Comparison of ENCODE assay signal across 15 cellular contexts in the genomic region with DNA sequence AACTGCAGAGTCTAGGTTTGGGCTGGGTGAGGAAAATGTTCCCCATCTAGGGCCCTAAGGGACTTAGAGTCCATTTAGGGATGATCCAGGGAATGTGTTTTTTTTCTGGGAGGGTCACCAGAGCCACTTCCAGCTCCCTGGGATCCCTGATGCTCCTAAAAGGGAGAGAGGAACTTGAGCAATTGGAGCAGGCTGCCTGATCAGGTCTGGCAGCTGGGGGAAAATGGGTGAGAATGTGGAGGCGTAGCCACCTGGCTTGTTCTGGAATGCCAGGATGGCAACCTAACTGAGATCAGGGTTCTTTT. TPM values are rescaled to one million over a fixed set of nuclear protein-coding genes. Genes with fewer than 3 reads are reported as not detected.
DNase-seq lines count a peak whose midpoint lies in the region; ATAC-seq, FAIRE-seq and TF ChIP-seq lines count a peak whose summit lies in the region.
"Had no signal": no experiment of that assay in that cellular context is flagged by ENCODE, and none has a peak within 500 bp of the region (broad histone marks: within the 10 kb centered on the region; RNA-seq: fewer than 3 reads in every experiment).

No MANE protein-coding gene starts in this region.

- H3K4me3 ChIP-seq in keratinocyte (ENCODE audit: control insufficient read depth in 2 of 3, extremely low read depth in 1 of 3, insufficient read depth in 2 of 3, low read depth in 1 of 3, low read length in 3 of 3) (no peak overlapping the region), gastrocnemius medialis (no peak overlapping the region)

- peaks cover 15% of the 10 kb centered on the region in 2 donors for H3K4me1 Mint-ChIP-seq in natural killer cell treated with Interleukin-12 subunit alpha and Interleukin-12 subunit beta and Interleukin-15 and Interleukin-18, amount 100 ng/mL, for 72 hours (ENCODE audit: low read depth in 2 of 2)
- H3K4me1 Mint-ChIP-seq in natural killer cell: peaks cover 6 to 16% of the 10 kb centered on the region in 2 donors
- peaks cover 19% of the 10 kb centered on the region for H3K4me1 Mint-ChIP-seq in T-helper 17 cell
- peaks cover 25% of the 10 kb centered on the region for H3K4me1 Mint-ChIP-seq in activated CD4-positive, alpha-beta T cell treated with anti-CD3 and anti-CD28 coated beads, Interleukin-2, amount 10 ng/mL, durations not matched to agents 7 days and 5 days

- H3K9me3 ChIP-seq in T-helper 17 cell (ENCODE audit: control insufficient read depth, low read length, poor library complexity, severe bottlenecking): no peaks in the 10 kb centered on the region
- no peaks in the 10 kb centered on the region for H3K9me3 ChIP-seq in keratinocyte (ENCODE audit: control insufficient read depth, low read depth, low read length)
- no peaks in the 10 kb centered on the region for H3K9me3 ChIP-seq in gastrocnemius medialis
- H3K9me3 ChIP-seq: right lobe of liver had no signal

- ATAC-seq in natural killer cell treated with Interleukin-12 subunit alpha and Interleukin-12 subunit beta and Interleukin-15 and Interleukin-18, amount 100 ng/mL, for 72 hours: no peak
- ATAC-seq in natural killer cell: no peak
- no peak for ATAC-seq in T-helper 17 cell
- ATAC-seq in foreskin keratinocyte: no peak
- ATAC-seq in gastrocnemius medialis: no peak

- DNase-seq in natural killer cell treated with Interleukin-12 subunit alpha and Interleukin-12 subunit beta and Interleukin-15 and Interleukin-18, amount 100 ng/mL, for 72 hours (ENCODE audit: low spot score): no peak
- DNase-seq in natural killer cell: no peak
- DNase-seq in T-helper 17 cell: no peak
- DNase-seq in keratinocyte (ENCODE audit: low read depth, low spot score): no peak
- DNase-seq in foreskin keratinocyte: no peak
- DNase-seq in gastrocnemius medialis: no peak
- DNase-seq in H54 (ENCODE audit: insufficient read length, low spot score): no peak
- no peak for DNase-seq in activated CD4-positive, alpha-beta T cell treated with anti-CD3 and anti-CD28 coated beads, Interleukin-2, amount 10 ng/mL, durations not matched to agents 7 days and 5 days
- DNase-seq: activated T-cell treated with anti-CD3 and anti-CD28 coated beads, Interleukin-2, amount 50 U/mL, for 4 hours; cortex of kidney had no signal

- TF ChIP-seq POLR2A in gastrocnemius medialis (IDR thresholded peaks at IDR 0.05): no peak
- TF ChIP-seq POLR2A in H54 (IDR thresholded peaks at IDR 0.05; ENCODE audit: low read depth, low read length): no peak

- H3K36me3 ChIP-seq in keratinocyte (ENCODE audit: control insufficient read depth in 2 of 2, extremely low read depth in 1 of 2, insufficient read depth in 2 of 2, low read length in 2 of 2) (peaks cover 0 to 13% of the 10 kb centered on the region in 2 experiments), gastrocnemius medialis (no peaks in the 10 kb centered on the region)
- H3K36me3 ChIP-seq: cardiac muscle cell, right lobe of liver had no signal

- TF ChIP-seq CTCF in natural killer cell (IDR thresholded peaks at IDR 0.05): no peak
- no peak for TF ChIP-seq CTCF in keratinocyte (optimal IDR thresholded peaks at IDR 0.05 in 1 of 3, IDR thresholded peaks at IDR 0.05 in 1 of 3, conservative IDR thresholded peaks at IDR 0.05 in 1 of 3; ENCODE audit: extremely low read depth in 1 of 3, insufficient read depth in 2 of 3, low read length in 3 of 3)
- TF ChIP-seq CTCF in foreskin keratinocyte (conservative IDR thresholded peaks at IDR 0.05): no peak
- TF ChIP-seq CTCF in gastrocnemius medialis (IDR thresholded peaks at IDR 0.05 in 4 of 5, conservative IDR thresholded peaks at IDR 0.05 in 1 of 5): no peak

- H3K4me3 Mint-ChIP-seq in natural killer cell treated with Interleukin-12 subunit alpha and Interleukin-12 subunit beta and Interleukin-15 and Interleukin-18, amount 100 ng/mL, for 72 hours: peak overlapping the region; percentile 4
- H3K4me3 Mint-ChIP-seq in natural killer cell: no peak overlapping the region
- no peak overlapping the region for H3K4me3 Mint-ChIP-seq in T-helper 17 cell
- no peak overlapping the region for H3K4me3 Mint-ChIP-seq in activated CD4-positive, alpha-beta T cell treated with anti-CD3 and anti-CD28 coated beads, Interleukin-2, amount 10 ng/mL, durations not matched to agents 7 days and 5 days

- peaks cover 2% of the 10 kb centered on the region for H3K9me1 ChIP-seq in keratinocyte (ENCODE audit: control insufficient read depth, extremely low read depth, insufficient read depth, low read length)

- POLR2A ChIA-PET in activated CD4-positive, alpha-beta T cell treated with anti-CD3 and anti-CD28 coated beads, Interleukin-2, amount 10 ng/mL, durations not matched to agents 7 days and 5 days (lab: Charles Lee): interaction anchor here (0.7 kb wide), 1 partner anchor 40 kb away, joined by 3 read pairs; no protein-coding TSS in a partner anchor

- no peaks in the 10 kb centered on the region for H3K9me3 Mint-ChIP-seq in natural killer cell treated with Interleukin-12 subunit alpha and Interleukin-12 subunit beta and Interleukin-15 and Interleukin-18, amount 100 ng/mL, for 72 hours
- H3K9me3 Mint-ChIP-seq in natural killer cell: no peaks in the 10 kb centered on the region
- no peaks in the 10 kb centered on the region for H3K9me3 Mint-ChIP-seq in activated CD4-positive, alpha-beta T cell treated with anti-CD3 and anti-CD28 coated beads, Interleukin-2, amount 10 ng/mL, durations not matched to agents 7 days and 5 days
- H3K9me3 Mint-ChIP-seq: activated T-cell treated with anti-CD3 and anti-CD28 coated beads, Interleukin-2, amount 50 U/mL, for 4 hours had no signal

- intact Hi-C loops in natural killer cell (cut with micrococcal nuclease): loop anchor here (5.0 to 10.0 kb wide), 2 partner anchors 37 to 55 kb away; no protein-coding TSS in a partner anchor
- intact Hi-C loops in gastrocnemius medialis (cut with DNase I; ENCODE audit: low total_unique reads): no loop called here

- no peaks in the 10 kb centered on the region for H3K79me2 ChIP-seq in keratinocyte (ENCODE audit: control insufficient read depth, insufficient read depth, low read length)
- H3K79me2 ChIP-seq: parathyroid adenoma had no signal

- H3K27me3 ChIP-seq in keratinocyte (ENCODE audit: control insufficient read depth, extremely low read depth, insufficient read depth, low read length) (no peaks in the 10 kb centered on the region), foreskin keratinocyte (no peaks in the 10 kb centered on the region), gastrocnemius medialis (no peaks in the 10 kb centered on the region)
- H3K27me3 ChIP-seq: cardiac muscle cell, right lobe of liver had no signal

- H3K27me3 Mint-ChIP-seq in natural killer cell treated with Interleukin-12 subunit alpha and Interleukin-12 subunit beta and Interleukin-15 and Interleukin-18, amount 100 ng/mL, for 72 hours: no peaks in the 10 kb centered on the region
- H3K27me3 Mint-ChIP-seq in natural killer cell (ENCODE audit: low read depth in 2 of 2) (no peaks in the 10 kb centered on the region), T-helper 17 cell (no peaks in the 10 kb centered on the region)
- no peaks in the 10 kb centered on the region for H3K27me3 Mint-ChIP-seq in activated CD4-positive, alpha-beta T cell treated with anti-CD3 and anti-CD28 coated beads, Interleukin-2, amount 10 ng/mL, durations not matched to agents 7 days and 5 days
- H3K27me3 Mint-ChIP-seq: activated CD4-positive, alpha-beta T cell treated with anti-CD3 and anti-CD28 coated beads for 36 hours had no signal

- H3K27ac ChIP-seq in keratinocyte (ENCODE audit: control insufficient read depth, insufficient read depth, low read length): no peak overlapping the region
- H3K27ac ChIP-seq in foreskin keratinocyte: no peak overlapping the region
- H3K27ac ChIP-seq in gastrocnemius medialis: peak overlapping the region in 2 of 4 donors; percentile 18 to 74
- H3K27ac ChIP-seq: cardiac muscle cell, parathyroid adenoma, right lobe of liver had no signal

- H3K4me1 ChIP-seq in keratinocyte (ENCODE audit: control insufficient read depth, extremely low read depth, insufficient read depth, low read length) (peaks cover 22% of the 10 kb centered on the region), foreskin keratinocyte (peaks cover 1% of the 10 kb centered on the region), gastrocnemius medialis (peaks cover 4 to 16% of the 10 kb centered on the region in 2 donors)
- H3K4me1 ChIP-seq: parathyroid adenoma had no signal

- no peaks in the 10 kb centered on the region for H4K20me1 ChIP-seq in keratinocyte (ENCODE audit: control insufficient read depth, extremely low read depth, insufficient read depth, low read length)

- FAIRE-seq in keratinocyte (lab: Jason Lieb, UNC) (no peak), H54 (lab: Jason Lieb, UNC) (no peak)
- FAIRE-seq: TTC549 had no signal

- CTCF ChIA-PET in activated CD4-positive, alpha-beta T cell treated with anti-CD3 and anti-CD28 coated beads, Interleukin-2, amount 10 ng/mL, durations not matched to agents 7 days and 5 days (lab: Charles Lee): interaction anchor here (0.5 to 5.3 kb wide), 13 partner anchors 9 to 272 kb away, joined by 3 to 38 read pairs (median 7); a partner anchor contains a TSS

- H3K4me2 ChIP-seq in keratinocyte (ENCODE audit: control insufficient read depth, extremely low read depth, insufficient read depth, low read depth, low read length): peak overlapping the region; percentile 29

- H3K36me3 Mint-ChIP-seq in natural killer cell treated with Interleukin-12 subunit alpha and Interleukin-12 subunit beta and Interleukin-15 and Interleukin-18, amount 100 ng/mL, for 72 hours: no peaks in the 10 kb centered on the region
- H3K36me3 Mint-ChIP-seq in natural killer cell: no peaks in the 10 kb centered on the region
- peaks cover 3% of the 10 kb centered on the region for H3K36me3 Mint-ChIP-seq in T-helper 17 cell (ENCODE audit: low read depth)
- no peaks in the 10 kb centered on the region for H3K36me3 Mint-ChIP-seq in activated CD4-positive, alpha-beta T cell treated with anti-CD3 and anti-CD28 coated beads, Interleukin-2, amount 10 ng/mL, durations not matched to agents 7 days and 5 days (ENCODE audit: low read depth)

- in situ Hi-C loops in gastrocnemius medialis (cut with MboI; ENCODE audit: low sequenced_read_pairs in 4 of 4): no loop called here

- dilution Hi-C loops in keratinocyte (cut with MboI; ENCODE audit: extremely low pct_ligation_motif_present, low sequenced_read_pairs): no loop called here

- H2AFZ ChIP-seq in keratinocyte (ENCODE audit: control insufficient read depth, low read length): no peak overlapping the region

- H3K9ac ChIP-seq in keratinocyte (ENCODE audit: control insufficient read depth, extremely low read depth, insufficient read depth, low read length): no peak overlapping the region
- H3K9ac ChIP-seq: parathyroid adenoma had no signal

- H3K27ac Mint-ChIP-seq in natural killer cell treated with Interleukin-12 subunit alpha and Interleukin-12 subunit beta and Interleukin-15 and Interleukin-18, amount 100 ng/mL, for 72 hours: no peak overlapping the region
- H3K27ac Mint-ChIP-seq in natural killer cell: no peak overlapping the region
- peak overlapping the region; percentile 51 for H3K27ac Mint-ChIP-seq in T-helper 17 cell
- no peak overlapping the region for H3K27ac Mint-ChIP-seq in activated CD4-positive, alpha-beta T cell treated with anti-CD3 and anti-CD28 coated beads, Interleukin-2, amount 10 ng/mL, durations not matched to agents 7 days and 5 days

RNA-seq across cellular contexts. Expression of a gene that starts 1.2 kb away (rescaled TPM):
- 10 to 100 TPM; 15.5 to 30.0 TPM for total RNA-seq in natural killer cell treated with Interleukin-12 subunit alpha and Interleukin-12 subunit beta and Interleukin-15 and Interleukin-18, amount 100 ng/mL, for 72 hours
- total RNA-seq in natural killer cell: 10 to 100 TPM in 1 of 3 donors, 1 to 10 TPM in 2; 9.5 to 17.5 (median 9.8) TPM
- total RNA-seq in T-helper 17 cell: 10 to 100 TPM; 17.8 to 19.3 TPM
- polyA plus RNA-seq in keratinocyte: 37.3 to 59.8 TPM (median 46.2 TPM) in 3 replicates
- 12.1 TPM for polyA plus RNA-seq in keratinocyte (2011; ENCODE audit: low read depth)
- polyA plus RNA-seq in keratinocyte (2011; cell fraction: cytosol; rRNA removed): 41.8 and 49.9 TPM in 2 replicates
- 85.2 and 108 TPM in 2 replicates for polyA plus RNA-seq in keratinocyte (2011; cell fraction: nucleus; rRNA removed)
- polyA plus RNA-seq in keratinocyte (2012; ENCODE audit: low replicate concordance): 30.4 and 55.5 TPM in 2 replicates
- 58.5 to 85.3 TPM (median 81.3 TPM) in 3 replicates for polyA minus RNA-seq in keratinocyte
- 39.9 TPM for polyA minus RNA-seq in keratinocyte (2011; cell fraction: cytosol; rRNA and poly(A)+ RNA removed)
- 23.6 and 23.7 TPM in 2 replicates for polyA minus RNA-seq in keratinocyte (2011; cell fraction: nucleus; rRNA and poly(A)+ RNA removed)
- total RNA-seq in foreskin keratinocyte: 19.8 and 20.5 TPM in 2 replicates
- 25.5 and 26.8 TPM in 2 replicates for polyA plus RNA-seq in foreskin keratinocyte
- total RNA-seq in gastrocnemius medialis: 1 to 10 TPM; 4.6 to 8.0 (median 6.5) TPM
- total RNA-seq in activated CD4-positive, alpha-beta T cell treated with anti-CD3 and anti-CD28 coated beads, Interleukin-2, amount 10 ng/mL, durations not matched to agents 7 days and 5 days: 10 to 100 TPM; 30.0 to 30.9 TPM

RNA-seq across cellular contexts. Expression of a gene that starts 12.2 kb away (rescaled TPM):
- total RNA-seq in natural killer cell treated with Interleukin-12 subunit alpha and Interleukin-12 subunit beta and Interleukin-15 and Interleukin-18, amount 100 ng/mL, for 72 hours: 100 to 1,000 TPM; 116 to 176 TPM
- total RNA-seq in natural killer cell (100 to 1,000 TPM in 1 of 3 donors, 10 to 100 TPM in 2; 88.5 to 103 (median 92.8) TPM), T-helper 17 cell (100 to 1,000 TPM; 120 to 128 TPM), foreskin keratinocyte (79.4 and 82.2 TPM in 2 replicates), gastrocnemius medialis (100 to 1,000 TPM in 2 of 4 donors, 10 to 100 TPM in 2; 65.2 to 128 (median 102) TPM)
- polyA plus RNA-seq in keratinocyte (66.9 to 93.1 TPM (median 78.9 TPM) in 3 replicates), foreskin keratinocyte (26.2 and 33.0 TPM in 2 replicates)
- 30.9 TPM for polyA plus RNA-seq in keratinocyte (2011; ENCODE audit: low read depth)
- polyA plus RNA-seq in keratinocyte (2011; cell fraction: cytosol; rRNA removed): 70.5 and 86.2 TPM in 2 replicates
- 182 and 231 TPM in 2 replicates for polyA plus RNA-seq in keratinocyte (2011; cell fraction: nucleus; rRNA removed)
- 40.3 and 50.0 TPM in 2 replicates for polyA plus RNA-seq in keratinocyte (2012; ENCODE audit: low replicate concordance)
- polyA minus RNA-seq in keratinocyte: 287 to 351 TPM (median 326 TPM) in 3 replicates
- polyA minus RNA-seq in keratinocyte (2011; cell fraction: cytosol; rRNA and poly(A)+ RNA removed): 112 TPM
- 177 and 215 TPM in 2 replicates for polyA minus RNA-seq in keratinocyte (2011; cell fraction: nucleus; rRNA and poly(A)+ RNA removed)
- total RNA-seq in activated CD4-positive, alpha-beta T cell treated with anti-CD3 and anti-CD28 coated beads, Interleukin-2, amount 10 ng/mL, durations not matched to agents 7 days and 5 days: 100 to 1,000 TPM in 1 of 2 experiments, 10 to 100 TPM in 1; 94.7 to 116 TPM

RNA-seq across cellular contexts. Expression of a gene that starts 31.2 kb away (rescaled TPM):
- total RNA-seq in natural killer cell treated with Interleukin-12 subunit alpha and Interleukin-12 subunit beta and Interleukin-15 and Interleukin-18, amount 100 ng/mL, for 72 hours: 100 to 1,000 TPM; 154 to 164 TPM
- total RNA-seq in natural killer cell (100 to 1,000 TPM; 114 to 145 (median 137) TPM), T-helper 17 cell (100 to 1,000 TPM; 114 to 123 TPM), foreskin keratinocyte (45.9 and 47.2 TPM in 2 replicates), gastrocnemius medialis (10 to 100 TPM; 38.0 to 77.4 (median 46.9) TPM)
- polyA plus RNA-seq in keratinocyte (39.8 to 84.6 TPM (median 67.1 TPM) in 3 replicates), foreskin keratinocyte (82.9 and 88.5 TPM in 2 replicates)
- 17.7 TPM for polyA plus RNA-seq in keratinocyte (2011; ENCODE audit: low read depth)
- polyA plus RNA-seq in keratinocyte (2011; cell fraction: cytosol; rRNA removed): 67.3 and 106 TPM in 2 replicates
- 32.3 and 51.6 TPM in 2 replicates for polyA plus RNA-seq in keratinocyte (2011; cell fraction: nucleus; rRNA removed)
- 69.4 and 84.6 TPM in 2 replicates for polyA plus RNA-seq in keratinocyte (2012; ENCODE audit: low replicate concordance)
- polyA minus RNA-seq in keratinocyte: 82.3 to 191 TPM (median 136 TPM) in 3 replicates
- 134 TPM for polyA minus RNA-seq in keratinocyte (2011; cell fraction: cytosol; rRNA and poly(A)+ RNA removed)
- polyA minus RNA-seq in keratinocyte (2011; cell fraction: nucleus; rRNA and poly(A)+ RNA removed): 31.6 and 33.4 TPM in 2 replicates
- 100 to 1,000 TPM; 158 to 172 TPM for total RNA-seq in activated CD4-positive, alpha-beta T cell treated with anti-CD3 and anti-CD28 coated beads, Interleukin-2, amount 10 ng/mL, durations not matched to agents 7 days and 5 days

RNA-seq across cellular contexts. Expression of a gene that starts 45.9 kb away (rescaled TPM):
- 10 to 100 TPM; 83.9 to 85.9 TPM for total RNA-seq in natural killer cell treated with Interleukin-12 subunit alpha and Interleukin-12 subunit beta and Interleukin-15 and Interleukin-18, amount 100 ng/mL, for 72 hours
- total RNA-seq in natural killer cell: 100 to 1,000 TPM; 171 to 187 (median 175) TPM
- 100 to 1,000 TPM; 115 to 125 TPM for total RNA-seq in T-helper 17 cell
- polyA plus RNA-seq in keratinocyte: 23.7 to 39.4 TPM (median 25.1 TPM) in 3 replicates
- polyA plus RNA-seq in keratinocyte (2011; ENCODE audit: low read depth): 50.8 TPM
- polyA plus RNA-seq in keratinocyte (2011; cell fraction: cytosol; rRNA removed): 24.4 and 25.1 TPM in 2 replicates
- polyA plus RNA-seq in keratinocyte (2011; cell fraction: nucleus; rRNA removed): 77.4 and 77.5 TPM in 2 replicates
- 36.8 and 44.7 TPM in 2 replicates for polyA plus RNA-seq in keratinocyte (2012; ENCODE audit: low replicate concordance)
- 99.8 to 170 TPM (median 101 TPM) in 3 replicates for polyA minus RNA-seq in keratinocyte
- 58.5 TPM for polyA minus RNA-seq in keratinocyte (2011; cell fraction: cytosol; rRNA and poly(A)+ RNA removed)
- polyA minus RNA-seq in keratinocyte (2011; cell fraction: nucleus; rRNA and poly(A)+ RNA removed): 91.7 and 126 TPM in 2 replicates
- total RNA-seq in foreskin keratinocyte: 22.8 and 24.7 TPM in 2 replicates
- polyA plus RNA-seq in foreskin keratinocyte: 13.0 and 13.6 TPM in 2 replicates
- total RNA-seq in gastrocnemius medialis: 100 to 1,000 TPM in 1 of 4 donors, 10 to 100 TPM in 3; 45.9 to 132 (median 87.3) TPM
- total RNA-seq in activated CD4-positive, alpha-beta T cell treated with anti-CD3 and anti-CD28 coated beads, Interleukin-2, amount 10 ng/mL, durations not matched to agents 7 days and 5 days: 100 to 1,000 TPM; 103 to 108 TPM
